8 cellular contexts compared by ENCODE assay signal in the genomic region with DNA sequence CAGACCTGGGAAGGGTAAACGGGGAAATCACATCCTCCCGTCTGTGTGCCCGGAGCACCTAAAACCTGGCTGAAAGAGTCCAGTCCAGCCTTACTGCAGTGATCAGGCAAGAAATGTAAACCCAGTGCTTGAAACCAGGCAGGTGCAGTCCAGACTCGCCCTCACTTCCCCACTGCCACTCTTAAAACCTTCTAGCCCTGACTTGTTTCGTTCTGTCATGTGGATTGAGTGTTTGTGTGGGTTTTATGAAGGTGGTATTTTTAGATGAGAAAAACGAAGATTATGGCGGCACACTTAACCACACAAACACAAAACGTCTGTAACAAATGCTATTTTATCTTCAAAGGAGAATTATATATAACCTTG. TPM values are rescaled to one million over a fixed set of nuclear protein-coding genes. Genes with fewer than 3 reads are reported as not detected.
DNase-seq lines count a peak whose midpoint lies in the region; ATAC-seq and TF ChIP-seq lines count a peak whose summit lies in the region.

No MANE protein-coding gene starts in this region.

- H3K9ac ChIP-seq in SK-N-SH, result peak overlapping the region; percentile 66
- H3K9ac ChIP-seq in endocrine pancreas (ENCODE audit: control insufficient read depth, insufficient read depth, low read length), result peak overlapping the region; percentile 11
- H3K9ac ChIP-seq in neural progenitor cell, result no peak overlapping the region

- H3K4me1 ChIP-seq in SK-N-SH (ENCODE audit: control insufficient read depth in 1 of 2, insufficient read depth in 2 of 2, low read depth in 1 of 2, low read length in 1 of 2) (peaks cover 8 to 11% of the 10 kb centered on the region in 2 experiments; a peak in 3 of 4 replicates), endocrine pancreas (ENCODE audit: control insufficient read depth, insufficient read depth, low read length) (peaks cover 5% of the 10 kb centered on the region), neural progenitor cell (peaks cover 35% of the 10 kb centered on the region)

- H3K27me3 ChIP-seq in SK-N-SH (ENCODE audit: insufficient read depth), result no peaks in the 10 kb centered on the region
- no peaks in the 10 kb centered on the region for H3K27me3 ChIP-seq in endocrine pancreas (ENCODE audit: control insufficient read depth, insufficient read depth, low read length)
- H3K27me3 ChIP-seq in neural progenitor cell, result no peaks in the 10 kb centered on the region

- H3K4me1 Mint-ChIP-seq in neural progenitor cell, result peaks cover 39% of the 10 kb centered on the region

- H3K79me2 ChIP-seq in SK-N-SH (ENCODE audit: insufficient read depth) (peaks cover 46% of the 10 kb centered on the region), neural progenitor cell (ENCODE audit: low read depth) (peaks cover 45% of the 10 kb centered on the region)

- DNase-seq in NCI-H510A treated with DMSO at 0.1 percent for 48 hours (lab: John Stamatoyannopoulos, UW) (peak; percentile 37), NCI-H510A (lab: John Stamatoyannopoulos, UW) (no peak), HuH-7 (ENCODE audit: low spot score) (peak; percentile 14), SK-N-SH (peak; percentile 34), neural progenitor cell (ENCODE audit: low spot score) (peak; percentile 32), NCI-H1048 (lab: John Stamatoyannopoulos, UW) (no peak)

- no peak for TF ChIP-seq EP300 in SK-N-SH (IDR thresholded peaks at IDR 0.05; ENCODE audit: borderline replicate concordance in 1 of 2, low read depth in 1 of 2, low read length in 1 of 2)

- peak; percentile 22 for ATAC-seq in GM21381 (IDR thresholded peaks at IDR 0.05; ENCODE audit: unreplicated experiment)

- H3K9me3 Mint-ChIP-seq in neural progenitor cell, result no peaks in the 10 kb centered on the region

- H2AFZ ChIP-seq in SK-N-SH (ENCODE audit: low read depth), result peak overlapping the region; percentile 94
- peak overlapping the region; percentile 65 for H2AFZ ChIP-seq in neural progenitor cell (replicated peaks)

- peak overlapping the region; percentile 93 for H3K4me3 Mint-ChIP-seq in neural progenitor cell

- peak overlapping the region; percentile 77 to 92 for H3K27ac ChIP-seq in SK-N-SH (ENCODE audit: low read depth in 2 of 2, low read length in 1 of 2)
- no peak overlapping the region for H3K27ac ChIP-seq in neural progenitor cell

- POLR2A ChIA-PET in SK-N-SH (lab: Yijun Ruan, JAX), result no interaction called here

- H3K4me2 ChIP-seq in SK-N-SH, result peak overlapping the region; percentile 80
- H3K4me2 ChIP-seq in neural progenitor cell, result peak overlapping the region; percentile 95

- TF ChIP-seq CTCF in SK-N-SH (IDR thresholded peaks at IDR 0.05), result no peak
- no peak for TF ChIP-seq CTCF in neural progenitor cell (IDR thresholded peaks at IDR 0.05)

- TF ChIP-seq RAD21 in SK-N-SH (IDR thresholded peaks at IDR 0.05; ENCODE audit: low read length), result no peak

- H3K36me3 ChIP-seq in SK-N-SH (replicated peaks in 1 of 2; ENCODE audit: control insufficient read depth in 1 of 2, insufficient read depth in 2 of 2, low read length in 1 of 2), result peaks cover 3 to 9% of the 10 kb centered on the region in 2 experiments
- H3K36me3 ChIP-seq in endocrine pancreas (ENCODE audit: control insufficient read depth, insufficient read depth, low read length), result no peaks in the 10 kb centered on the region
- H3K36me3 ChIP-seq in neural progenitor cell, result peaks cover 8% of the 10 kb centered on the region

- peaks cover 17% of the 10 kb centered on the region for H3K36me3 Mint-ChIP-seq in neural progenitor cell

- 13% methylated on average over 8 of the region's 8 CpGs for WGBS in SK-N-SH (ENCODE audit: low lambda C conversion rate)

- CTCF ChIA-PET in SK-N-SH (lab: Yijun Ruan, JAX), result no interaction called here

- peak overlapping the region; percentile 82 to 86 for H3K4me3 ChIP-seq in SK-N-SH (ENCODE audit: low read depth in 2 of 2, low read length in 1 of 2)
- peak overlapping the region; percentile 98 for H3K4me3 ChIP-seq in endocrine pancreas (ENCODE audit: control insufficient read depth, insufficient read depth, low read length)
- peak overlapping the region; percentile 89 for H3K4me3 ChIP-seq in neural progenitor cell

- no peaks in the 10 kb centered on the region for H4K20me1 ChIP-seq in SK-N-SH (ENCODE audit: insufficient read depth)
- H4K20me1 ChIP-seq in neural progenitor cell (ENCODE audit: low read depth), result peaks cover 39% of the 10 kb centered on the region

- H3K9me2 ChIP-seq in SK-N-SH, result no peaks in the 10 kb centered on the region

- peak overlapping the region; percentile 79 for H3K27ac Mint-ChIP-seq in neural progenitor cell

- H3F3A ChIP-seq in SK-N-SH (replicated peaks; ENCODE audit: insufficient read depth) (no peaks in the 10 kb centered on the region), neural progenitor cell (ENCODE audit: low read depth) (peaks cover 10% of the 10 kb centered on the region)

- H3K9me3 ChIP-seq in SK-N-SH, result no peaks in the 10 kb centered on the region
- no peaks in the 10 kb centered on the region for H3K9me3 ChIP-seq in endocrine pancreas (ENCODE audit: control insufficient read depth, low read length)
- no peaks in the 10 kb centered on the region for H3K9me3 ChIP-seq in neural progenitor cell (ENCODE audit: low read depth)

- peaks cover 2% of the 10 kb centered on the region for H3K27me3 Mint-ChIP-seq in neural progenitor cell (ENCODE audit: insufficient read depth, low read depth)

TF ChIP-seq in SK-N-SH, 30 proteins besides CTCF, POLR2A, EP300 and RAD21:
- TF ChIP-seq GABPA (IDR thresholded peaks at IDR 0.05; ENCODE audit: low read depth), result no peak
- no peak for TF ChIP-seq EZH2phosphoT487 (IDR thresholded peaks at IDR 0.05; ENCODE audit: borderline replicate concordance, low read depth)
- no peak for TF ChIP-seq RXRA (IDR thresholded peaks at IDR 0.05; ENCODE audit: borderline replicate concordance, low read depth)
- TF ChIP-seq FOXJ3 (CRISPR knock-in tag; IDR thresholded peaks at IDR 0.05), result no peak
- no peak for TF ChIP-seq NFIC (IDR thresholded peaks at IDR 0.05; ENCODE audit: borderline replicate concordance)
- TF ChIP-seq, protein P1, sequence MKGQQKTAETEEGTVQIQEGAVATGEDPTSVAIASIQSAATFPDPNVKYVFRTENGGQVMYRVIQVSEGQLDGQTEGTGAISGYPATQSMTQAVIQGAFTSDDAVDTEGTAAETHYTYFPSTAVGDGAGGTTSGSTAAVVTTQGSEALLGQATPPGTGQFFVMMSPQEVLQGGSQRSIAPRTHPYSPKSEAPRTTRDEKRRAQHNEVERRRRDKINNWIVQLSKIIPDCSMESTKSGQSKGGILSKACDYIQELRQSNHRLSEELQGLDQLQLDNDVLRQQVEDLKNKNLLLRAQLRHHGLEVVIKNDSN (IDR thresholded peaks at IDR 0.05; ENCODE audit: borderline replicate concordance, low read depth), result no peak
- TF ChIP-seq POLR2AphosphoS5 (IDR thresholded peaks at IDR 0.05; ENCODE audit: low read depth, low read length), result no peak
- no peak for TF ChIP-seq GATA2 (CRISPR knock-in tag; IDR thresholded peaks at IDR 0.05)
- no peak for TF ChIP-seq RCOR1 (IDR thresholded peaks at IDR 0.05; ENCODE audit: low read length)
- TF ChIP-seq, protein P2, sequence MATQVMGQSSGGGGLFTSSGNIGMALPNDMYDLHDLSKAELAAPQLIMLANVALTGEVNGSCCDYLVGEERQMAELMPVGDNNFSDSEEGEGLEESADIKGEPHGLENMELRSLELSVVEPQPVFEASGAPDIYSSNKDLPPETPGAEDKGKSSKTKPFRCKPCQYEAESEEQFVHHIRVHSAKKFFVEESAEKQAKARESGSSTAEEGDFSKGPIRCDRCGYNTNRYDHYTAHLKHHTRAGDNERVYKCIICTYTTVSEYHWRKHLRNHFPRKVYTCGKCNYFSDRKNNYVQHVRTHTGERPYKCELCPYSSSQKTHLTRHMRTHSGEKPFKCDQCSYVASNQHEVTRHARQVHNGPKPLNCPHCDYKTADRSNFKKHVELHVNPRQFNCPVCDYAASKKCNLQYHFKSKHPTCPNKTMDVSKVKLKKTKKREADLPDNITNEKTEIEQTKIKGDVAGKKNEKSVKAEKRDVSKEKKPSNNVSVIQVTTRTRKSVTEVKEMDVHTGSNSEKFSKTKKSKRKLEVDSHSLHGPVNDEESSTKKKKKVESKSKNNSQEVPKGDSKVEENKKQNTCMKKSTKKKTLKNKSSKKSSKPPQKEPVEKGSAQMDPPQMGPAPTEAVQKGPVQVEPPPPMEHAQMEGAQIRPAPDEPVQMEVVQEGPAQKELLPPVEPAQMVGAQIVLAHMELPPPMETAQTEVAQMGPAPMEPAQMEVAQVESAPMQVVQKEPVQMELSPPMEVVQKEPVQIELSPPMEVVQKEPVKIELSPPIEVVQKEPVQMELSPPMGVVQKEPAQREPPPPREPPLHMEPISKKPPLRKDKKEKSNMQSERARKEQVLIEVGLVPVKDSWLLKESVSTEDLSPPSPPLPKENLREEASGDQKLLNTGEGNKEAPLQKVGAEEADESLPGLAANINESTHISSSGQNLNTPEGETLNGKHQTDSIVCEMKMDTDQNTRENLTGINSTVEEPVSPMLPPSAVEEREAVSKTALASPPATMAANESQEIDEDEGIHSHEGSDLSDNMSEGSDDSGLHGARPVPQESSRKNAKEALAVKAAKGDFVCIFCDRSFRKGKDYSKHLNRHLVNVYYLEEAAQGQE (IDR thresholded peaks at IDR 0.05; ENCODE audit: low read depth, low read length), result no peak

RNA-seq across cellular contexts. Expression of gene CKAP2, which starts 0.8 kb away (rescaled TPM):
- 7.1 TPM in 2 replicates for polyA plus RNA-seq in SK-N-SH (2012; rRNA removed)
- 12.4 and 15.4 TPM in 2 replicates for polyA plus RNA-seq in SK-N-SH (2012; cell fraction: cytosol; rRNA removed)
- polyA plus RNA-seq in SK-N-SH (2012; cell fraction: nucleus; rRNA removed), result 3.9 and 8.4 TPM in 2 replicates
- total RNA-seq in neural progenitor cell (ENCODE audit: low replicate concordance), result 134 and 224 TPM in 2 replicates

RNA-seq across cellular contexts. Expression of gene VPS36, which starts 4.0 kb away (rescaled TPM):
- polyA plus RNA-seq in SK-N-SH (2012; rRNA removed), result 9.9 and 14.5 TPM in 2 replicates
- 10.2 and 13.1 TPM in 2 replicates for polyA plus RNA-seq in SK-N-SH (2012; cell fraction: cytosol; rRNA removed)
- polyA plus RNA-seq in SK-N-SH (2012; cell fraction: nucleus; rRNA removed), result 25.8 and 48.0 TPM in 2 replicates
- total RNA-seq in neural progenitor cell (ENCODE audit: low replicate concordance), result 51.3 and 72.7 TPM in 2 replicates

RNA-seq across cellular contexts. Expression of gene THSD1, which starts 48.5 kb away (rescaled TPM):
- 8.9 and 10.1 TPM in 2 replicates for polyA plus RNA-seq in SK-N-SH (2012; rRNA removed)
- polyA plus RNA-seq in SK-N-SH (2012; cell fraction: cytosol; rRNA removed), result 6.2 and 8.1 TPM in 2 replicates
- 12.0 and 14.6 TPM in 2 replicates for polyA plus RNA-seq in SK-N-SH (2012; cell fraction: nucleus; rRNA removed)
- total RNA-seq in neural progenitor cell (ENCODE audit: low replicate concordance), result 0.45 and 0.74 TPM in 2 replicates

Comparison
In these comparisons a context has a peak if more than half of its experiments do, and no peak if none do; other contexts are left out.
1. DNase-seq: peak in NCI-H510A treated with DMSO at 0.1 percent for 48 hours (single experiment), HuH-7 (single experiment), SK-N-SH (single experiment) and neural progenitor cell (single experiment); none in NCI-H510A (single experiment) and NCI-H1048 (single experiment).
2. Peak in every context shown above with its lines, with median percentiles within 50 percentile points of each other: H3K4me3 ChIP-seq.